ENCODE assay signal across 14 cellular contexts in genomic region chr10:30628576-30628975, GRCh38. TPM values are rescaled to one million over a fixed set of nuclear protein-coding genes. Genes with fewer than 3 reads are reported as not detected.
"Had no signal": no experiment of that assay in that cellular context is flagged by ENCODE, and none has a peak within 500 bp of the region (broad histone marks: within the 10 kb centered on the region; RNA-seq: fewer than 3 reads in every experiment).

No MANE protein-coding gene starts in this region.

RNA-seq across cellular contexts. Expression of gene LYZL2, which starts 1.0 kb away (rescaled TPM):
- total RNA-seq: activated B cell treated with CpG ODN at 0.5 μM for 24 hours; activated CD4-positive, alpha-beta memory T cell treated with anti-CD3 and anti-CD28 coated beads for 36 hours; activated CD4-positive, alpha-beta memory T cell treated with anti-CD3 and anti-CD28 coated beads, Interleukin-2, amount 10 ng/mL, durations not matched to agents 7 days and 5 days; activated CD4-positive, alpha-beta T cell treated with anti-CD3 and anti-CD28 coated beads for 36 hours; activated CD4-positive, alpha-beta T cell treated with anti-CD3 and anti-CD28 coated beads, Interleukin-2, amount 10 ng/mL, durations not matched to agents 24 days and 14 days; activated CD4-positive, alpha-beta T cell treated with anti-CD3 and anti-CD28 coated beads, Interleukin-2, amount 10 ng/mL, durations not matched to agents 7 days and 5 days; activated CD8-positive, alpha-beta memory T cell treated with anti-CD3 and anti-CD28 coated beads for 36 hours; activated CD8-positive, alpha-beta T cell treated with anti-CD3 and anti-CD28 coated beads for 36 hours; activated CD8-positive, alpha-beta T cell treated with anti-CD3 and anti-CD28 coated beads, Interleukin-2, amount 10 ng/mL, durations not matched to agents 7 days and 5 days; T-cell; T-helper 1 cell treated with Interleukin-12 subunit alpha and Interleukin-12 subunit beta and Interleukin-4 antibody, amounts not matched to agents 30 ng/mL and 1 ng/mL, for 36 hours; T-helper 17 cell; T-helper 2 cell treated with Interferon-gamma antibody and Interleukin-4, amounts not matched to agents 100 ng/mL and 5 ng/mL, for 36 hours; WTC11 had no signal
